Comparison of ENCODE assay signal across 11 cellular contexts in genomic region chr14:37597538-37598084, GRCh38. TPM values are rescaled to one million over a fixed set of nuclear protein-coding genes. Genes with fewer than 3 reads are reported as not detected.
DNase-seq lines count a peak whose midpoint lies in the region; ATAC-seq and TF ChIP-seq lines count a peak whose summit lies in the region.
"Had no signal": no experiment of that assay in that cellular context is flagged by ENCODE, and none has a peak within 500 bp of the region (broad histone marks: within the 10 kb centered on the region; RNA-seq: fewer than 3 reads in every experiment).

No MANE protein-coding gene starts in this region.

- TF ChIP-seq POLR2A in body of pancreas (IDR thresholded peaks at IDR 0.05), result no peak

- ATAC-seq in body of pancreas (no peak), HG03460 (IDR thresholded peaks at IDR 0.05; ENCODE audit: unreplicated experiment) (no peak)

- intact Hi-C loops in body of pancreas (cut with DNase I), result loop anchor here (10.0 kb wide), 1 partner anchor 353 kb away; no protein-coding TSS in a partner anchor

- WGBS in body of pancreas, 2 donors, result 26 to 33% methylated on average over 20 to 23 of the region's 23 CpGs

- peaks cover 97% of the 10 kb centered on the region for H3K27me3 ChIP-seq in H7 (ENCODE audit: control insufficient read depth, insufficient read depth, low read length)
- H3K27me3 ChIP-seq in body of pancreas, result peaks cover 1 to 56% of the 10 kb centered on the region in 2 donors

- H3K4me1 ChIP-seq in body of pancreas, result peaks cover 38% of the 10 kb centered on the region

- H3K27ac ChIP-seq in body of pancreas, result no peak overlapping the region
- H3K27ac ChIP-seq: esophagus muscularis mucosa, right atrium auricular region had no signal

- H3K36me3 ChIP-seq in H7 (replicated peaks; ENCODE audit: control insufficient read depth, insufficient read depth, low read length) (no peaks in the 10 kb centered on the region), body of pancreas (replicated peaks in 1 of 2; ENCODE audit: insufficient read depth in 1 of 2, low read depth in 2 of 2) (no peaks in the 10 kb centered on the region)
- H3K36me3 ChIP-seq: esophagus muscularis mucosa, right atrium auricular region had no signal

- peak in 4 of 7 experiments; percentile 20 to 37 (median 21) for TF ChIP-seq CTCF in body of pancreas (IDR thresholded peaks at IDR 0.05)

- no peaks in the 10 kb centered on the region for H3K9me3 ChIP-seq in body of pancreas
- H3K9me3 ChIP-seq: esophagus muscularis mucosa had no signal

- DNase-seq in ACHN, result peak; percentile 5
- DNase-seq in H7, result peak; percentile 88
- peak in 1 of 4 donors; percentile 29 for DNase-seq in body of pancreas
- peak; percentile 64 for DNase-seq in left kidney (ENCODE audit: low read depth, low spot score)
- DNase-seq in RPMI8226, result no peak
- no peak for DNase-seq in GOT3 (lab: John Stamatoyannopoulos, UW)
- no peak for DNase-seq in occipital lobe (lab: John Stamatoyannopoulos, UW)

- in situ Hi-C loops in ACHN (cut with HindIII; ENCODE audit: low pct_ligation_motif_present, low pct_unique_long_range_greater_than_20kb, low sequenced_read_pairs), result no loop called here

- H3K4me3 ChIP-seq in H7 (ENCODE audit: insufficient read depth, low read depth, low read length) (no peak overlapping the region), body of pancreas (no peak overlapping the region)

RNA-seq across cellular contexts. Expression of gene TTC6, which starts 2.2 kb away (rescaled TPM):
- total RNA-seq in H7 (2014; rRNA removed; shearing (Covaris generic)), result 0.59 and 0.90 TPM in 2 replicates
- not detected for total RNA-seq in body of pancreas
- 0.62 TPM for total RNA-seq in occipital lobe
- total RNA-seq: activated CD8-positive, alpha-beta memory T cell treated with anti-CD3 and anti-CD28 coated beads for 36 hours; esophagus muscularis mucosa; right atrium auricular region had no signal

RNA-seq across cellular contexts. Expression of gene FOXA1, which starts 2.6 kb away (rescaled TPM):
- 3.4 and 3.7 TPM in 2 replicates for total RNA-seq in H7 (2014; rRNA removed; shearing (Covaris generic))
- total RNA-seq in body of pancreas (under 1 TPM; 0.26 to 0.33 TPM), occipital lobe (not detected)
- total RNA-seq: right atrium auricular region had no signal

Comparison
In these comparisons a context has a peak if more than half of its experiments do, and no peak if none do; other contexts are left out.
1. DNase-seq: peak in ACHN (single experiment), H7 (single experiment) and left kidney (single experiment); none in RPMI8226 (single experiment), GOT3 (single experiment) and occipital lobe (single experiment).